16 cellular contexts compared by ENCODE assay signal in genomic region chr11:131424257-131424876, GRCh38. TPM values are rescaled to one million over a fixed set of nuclear protein-coding genes. Genes with fewer than 3 reads are reported as not detected.
"Had no signal": no experiment of that assay in that cellular context is flagged by ENCODE, and none has a peak within 500 bp of the region (broad histone marks: within the 10 kb centered on the region; RNA-seq: fewer than 3 reads in every experiment).

No MANE protein-coding gene starts in this region.

RNA-seq across cellular contexts. Expression of gene NTM, which starts 54.0 kb away (rescaled TPM):
- total RNA-seq: activated B cell treated with CpG ODN at 0.5 μM for 24 hours; activated CD4-positive, alpha-beta memory T cell treated with anti-CD3 and anti-CD28 coated beads for 36 hours; activated CD4-positive, alpha-beta T cell treated with anti-CD3 and anti-CD28 coated beads, Interleukin-2, amount 10 ng/mL, durations not matched to agents 24 days and 14 days; activated CD8-positive, alpha-beta memory T cell treated with anti-CD3 and anti-CD28 coated beads for 36 hours; activated CD8-positive, alpha-beta T cell treated with anti-CD3 and anti-CD28 coated beads for 36 hours; activated naive CD4-positive, alpha-beta T cell treated with anti-CD3 and anti-CD28 coated beads for 36 hours; activated naive CD4-positive, alpha-beta T cell treated with anti-CD3 and anti-CD28 coated beads, Interleukin-2, amount 50 U/mL, for 72 hours; activated naive CD8-positive, alpha-beta T cell treated with anti-CD3 and anti-CD28 coated beads for 36 hours; activated T-cell treated with anti-CD3 and anti-CD28 coated beads, Interleukin-2, amount 50 U/mL, for 4 hours; activated T-cell treated with anti-CD3 and anti-CD28 coated beads, Interleukin-2, amount 50 U/mL, for 72 hours; activated T-helper 1 cell treated with anti-CD3 and anti-CD28 coated beads, Interleukin-12 subunit alpha, Interleukin-12 subunit beta, Interleukin-2, Interleukin-4 antibody, amounts not matched to agents 30 ng/mL and 10 ng/mL and 1 ng/mL, durations not matched to agents 14 hours and 24 hours and 36 hours; activated T-helper 17 cell treated with anti-CD3 and anti-CD28 coated beads, Interleukin-2, amount 50 U/mL, for 72 hours; T-cell; T-helper 1 cell treated with Interleukin-12 subunit alpha and Interleukin-12 subunit beta and Interleukin-4 antibody, amounts not matched to agents 30 ng/mL and 1 ng/mL, for 36 hours; T-helper 17 cell; T-helper 2 cell treated with Interferon-gamma antibody and Interleukin-4, amounts not matched to agents 100 ng/mL and 5 ng/mL, for 36 hours had no signal
